Comparison of ENCODE assay signal across 8 cellular contexts in the genomic region with DNA sequence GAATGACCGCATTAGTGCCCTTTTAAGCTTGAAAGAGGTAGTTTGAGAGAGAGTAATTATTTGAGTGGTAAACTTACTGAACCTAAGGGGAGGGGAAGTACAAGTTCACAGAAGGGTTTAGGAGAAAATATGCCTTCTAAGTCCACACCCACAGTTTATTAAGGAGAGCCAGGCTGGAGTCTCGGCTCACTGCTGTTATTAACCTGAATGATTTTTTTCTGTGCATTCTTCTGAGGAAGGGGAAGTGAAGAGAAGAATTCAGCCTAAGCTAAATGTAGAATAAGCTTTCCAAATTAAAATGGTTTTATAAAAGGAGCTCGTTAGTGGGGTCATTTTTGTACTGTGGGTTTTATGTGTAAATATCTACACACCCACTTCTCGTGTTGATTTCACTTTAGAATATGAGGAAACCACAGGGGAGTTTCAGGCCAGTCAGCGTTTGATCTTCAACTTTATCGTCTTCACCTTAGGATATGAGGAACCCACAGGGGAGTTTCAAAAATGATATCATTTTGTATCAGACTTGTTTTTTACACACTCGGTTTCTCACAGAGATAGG. TPM values are rescaled to one million over a fixed set of nuclear protein-coding genes. Genes with fewer than 3 reads are reported as not detected.
DNase-seq lines count a peak whose midpoint lies in the region; ATAC-seq and TF ChIP-seq lines count a peak whose summit lies in the region.

No MANE protein-coding gene starts in this region.

- H3K27me3 ChIP-seq in DND-41 (ENCODE audit: insufficient read depth, low read length, poor library complexity) (no peaks in the 10 kb centered on the region), NT2/D1 (ENCODE audit: insufficient read depth, insufficient read length) (no peaks in the 10 kb centered on the region), kidney epithelial cell (ENCODE audit: control insufficient read depth, insufficient read depth, low read length) (no peaks in the 10 kb centered on the region)

- 0 out of 2 replicates have a peak overlapping the region, but pooled peaks have one; percentile 14 for H2AFZ ChIP-seq in DND-41 (ENCODE audit: low read depth, low read length)

- no peaks in the 10 kb centered on the region for H3K27me3 Mint-ChIP-seq in activated naive CD8-positive, alpha-beta T cell

- H3K27ac ChIP-seq in DND-41 (ENCODE audit: low read length) = peak overlapping the region; percentile 90

- peak overlapping the region; percentile 66 for H3K4me2 ChIP-seq in DND-41 (ENCODE audit: insufficient read depth, low read length)

- DNase-seq in DND-41 (peak; percentile 22), NT2/D1 (ENCODE audit: low read depth, low spot score) (no peak), kidney epithelial cell (ENCODE audit: low read depth) (no peak), NCI-H82 treated with DMSO at 0.1 percent for 48 hours (lab: John Stamatoyannopoulos, UW; ENCODE audit: unreplicated experiment) (no peak), GM13976 (ENCODE audit: low spot score) (no peak)
- DNase-seq in stimulated activated CD8-positive, alpha-beta memory T cell treated with anti-CD3 and anti-CD28 coated beads, Interleukin-4, amount 100 ng/mL, for 48 hours = peak; percentile 48

- peak overlapping the region; percentile 96 for H3K4me3 Mint-ChIP-seq in activated naive CD8-positive, alpha-beta T cell

- H3K9me3 Mint-ChIP-seq in activated naive CD8-positive, alpha-beta T cell (ENCODE audit: low read depth) = no peaks in the 10 kb centered on the region

- in situ Hi-C loops in GM13976 (cut with MboI; ENCODE audit: low sequenced_read_pairs, unreplicated experiment) = no loop called here

- H3K4me1 Mint-ChIP-seq in activated naive CD8-positive, alpha-beta T cell (ENCODE audit: low read depth) = peaks cover 53% of the 10 kb centered on the region

- peak overlapping the region; percentile 95 for H3K9ac ChIP-seq in DND-41 (ENCODE audit: low read depth, low read length)
- peak overlapping the region; percentile 93 for H3K9ac ChIP-seq in NT2/D1 (ENCODE audit: insufficient read length, low read depth)

- H3K36me3 ChIP-seq in DND-41 (ENCODE audit: insufficient read depth, low read length) = peaks cover 30% of the 10 kb centered on the region
- H3K36me3 ChIP-seq in NT2/D1 (ENCODE audit: insufficient read depth, insufficient read length, low read length) = peaks cover 23% of the 10 kb centered on the region
- H3K36me3 ChIP-seq in kidney epithelial cell (ENCODE audit: control insufficient read depth, insufficient read depth, low read length) = no peaks in the 10 kb centered on the region

- ATAC-seq in DND-41 (ENCODE audit: insufficient read depth, low read depth) (no peak), GM18520 (IDR thresholded peaks at IDR 0.05; ENCODE audit: unreplicated experiment) (no peak)

- TF ChIP-seq CTCF in DND-41 (IDR thresholded peaks at IDR 0.05; ENCODE audit: borderline replicate concordance, extremely low read depth, low read length, poor library complexity, severe bottlenecking) = no peak
- no peak for TF ChIP-seq CTCF in kidney epithelial cell (IDR thresholded peaks at IDR 0.05; ENCODE audit: insufficient read depth, low read length, poor library complexity, severe bottlenecking)
- TF ChIP-seq CTCF in GM13976 (IDR thresholded peaks at IDR 0.05; ENCODE audit: borderline replicate concordance, control extremely low read depth, extremely low read depth, insufficient read depth, missing control alignments) = no peak

- peaks cover 15% of the 10 kb centered on the region; the same call in 1 of the 2 replicates for H4K20me1 ChIP-seq in DND-41 (ENCODE audit: insufficient read depth, low read length)

- H3K9me3 ChIP-seq in DND-41 (ENCODE audit: insufficient read depth, low read length, severe bottlenecking) (no peaks in the 10 kb centered on the region), NT2/D1 (ENCODE audit: insufficient read depth, low read length) (no peaks in the 10 kb centered on the region)

- H3K4me1 ChIP-seq in DND-41 (ENCODE audit: insufficient read depth, low read length) = peaks cover 26% of the 10 kb centered on the region
- H3K4me1 ChIP-seq in NT2/D1 (ENCODE audit: insufficient read depth, insufficient read length) = no peaks in the 10 kb centered on the region

- H3K27ac Mint-ChIP-seq in activated naive CD8-positive, alpha-beta T cell = peak overlapping the region; percentile 98

- H3K4me3 ChIP-seq in DND-41 (ENCODE audit: low read depth in 1 of 2, low read length in 2 of 2) = peak overlapping the region; percentile 95
- H3K4me3 ChIP-seq in NT2/D1 (ENCODE audit: insufficient read length, low read depth) = peak overlapping the region; percentile 94
- peak overlapping the region; percentile 100 for H3K4me3 ChIP-seq in kidney epithelial cell (ENCODE audit: low read depth, low read length)

- H3K36me3 Mint-ChIP-seq in activated naive CD8-positive, alpha-beta T cell = peaks cover 15% of the 10 kb centered on the region

- peaks cover 55% of the 10 kb centered on the region for H3K79me2 ChIP-seq in DND-41 (ENCODE audit: insufficient read depth, low read length)

RNA-seq across cellular contexts. Expression of a gene that starts 1.5 kb away (rescaled TPM):
- total RNA-seq in kidney epithelial cell = 5.4 and 6.6 TPM in 2 replicates

RNA-seq across cellular contexts. Expression of a gene that starts 5.1 kb away (rescaled TPM):
- total RNA-seq in kidney epithelial cell = 0.13 TPM in 1 of 2 replicates, not detected in the other

Comparison
In these comparisons a context has a peak if more than half of its experiments do, and no peak if none do; other contexts are left out.
1. DNase-seq: peak in DND-41 (single experiment) and stimulated activated CD8-positive, alpha-beta memory T cell treated with anti-CD3 and anti-CD28 coated beads, Interleukin-4, amount 100 ng/mL, for 48 hours (single experiment); none in NT2/D1 (single experiment), kidney epithelial cell (single experiment), NCI-H82 treated with DMSO at 0.1 percent for 48 hours (single experiment) and GM13976 (single experiment).
2. Peak in every context shown above with its lines, with median percentiles within 50 percentile points of each other: H3K4me3 ChIP-seq.